12 cellular contexts compared by ENCODE assay signal in genomic region chr9:134474656-134475050, GRCh38.
DNase-seq lines count a peak whose midpoint lies in the region; ATAC-seq and TF ChIP-seq lines count a peak whose summit lies in the region.
"Had no signal": no experiment of that assay in that cellular context is flagged by ENCODE, and none has a peak within 500 bp of the region (broad histone marks: within the 10 kb centered on the region; RNA-seq: fewer than 3 reads in every experiment).

No MANE protein-coding gene starts in this region.

- no peak overlapping the region for H3K9ac ChIP-seq in mammary epithelial cell (ENCODE audit: insufficient read depth, low read length)

- H3K36me3 ChIP-seq in breast epithelium = no peaks in the 10 kb centered on the region
- no peaks in the 10 kb centered on the region for H3K36me3 ChIP-seq in mammary epithelial cell (ENCODE audit: insufficient read depth, low read length)
- no peaks in the 10 kb centered on the region for H3K36me3 ChIP-seq in naive thymus-derived CD4-positive, alpha-beta T cell (ENCODE audit: control insufficient read depth in 2 of 3, insufficient read depth in 3 of 3, low read length in 3 of 3)
- H3K36me3 ChIP-seq in transverse colon = no peaks in the 10 kb centered on the region

- H3K9me3 ChIP-seq in breast epithelium = no peaks in the 10 kb centered on the region
- H3K9me3 ChIP-seq in mammary epithelial cell (replicated peaks; ENCODE audit: insufficient read depth, low read length) = peaks cover 7% of the 10 kb centered on the region
- no peaks in the 10 kb centered on the region for H3K9me3 ChIP-seq in naive thymus-derived CD4-positive, alpha-beta T cell (ENCODE audit: control insufficient read depth in 2 of 3, low read length in 3 of 3)
- no peaks in the 10 kb centered on the region for H3K9me3 ChIP-seq in transverse colon
- H3K9me3 ChIP-seq: A549 had no signal

- no peaks in the 10 kb centered on the region for H3K79me2 ChIP-seq in mammary epithelial cell (ENCODE audit: insufficient read depth, low read length)

- H4K20me1 ChIP-seq in mammary epithelial cell (ENCODE audit: insufficient read depth, low read length) = no peaks in the 10 kb centered on the region

- CTCF ChIA-PET in mammary epithelial cell (lab: Charles Lee; ENCODE audit: low non-redundant PET) = no interaction called here
- CTCF ChIA-PET in naive thymus-derived CD4-positive, alpha-beta T cell (lab: Charles Lee) = interaction anchor here (1.5 kb wide), 1 partner anchor 18 kb away, joined by 6 read pairs; no protein-coding TSS in a partner anchor

- whole genome bisulfite sequencing in mammary epithelial cell (ENCODE audit: low coverage, missing lambda C conversion rate) = 61% methylated on average over 9 of the region's 12 CpGs
- 68% methylated on average over 11 of the region's 12 CpGs; no CpG with 5 or more reads in 1 of the 2 donors for WGBS in transverse colon (ENCODE audit: low coverage in 1 of 2), 2 donors

- H3K4me3 ChIP-seq in breast epithelium (no peak overlapping the region), mammary epithelial cell (replicated peaks in 1 of 3; ENCODE audit: insufficient read depth in 1 of 3, low read depth in 2 of 3, low read length in 3 of 3) (no peak overlapping the region), transverse colon (no peak overlapping the region)
- H3K4me3 ChIP-seq in naive thymus-derived CD4-positive, alpha-beta T cell (ENCODE audit: low read length) = no peak overlapping the region
- H3K4me3 ChIP-seq: A549 had no signal

- H3K27me3 Mint-ChIP-seq in chondrocyte (ENCODE audit: low read depth) = no peaks in the 10 kb centered on the region
- no peaks in the 10 kb centered on the region for H3K27me3 Mint-ChIP-seq in naive thymus-derived CD4-positive, alpha-beta T cell
- H3K27me3 Mint-ChIP-seq: type B pancreatic cell had no signal

- no peak for TF ChIP-seq EP300 in transverse colon (IDR thresholded peaks at IDR 0.05; ENCODE audit: low read depth)

- ATAC-seq in naive thymus-derived CD4-positive, alpha-beta T cell = no peak
- ATAC-seq: natural killer cell had no signal

- H3K4me2 ChIP-seq in mammary epithelial cell (ENCODE audit: insufficient read depth, low read depth, low read length) = no peak overlapping the region
- H3K4me2 ChIP-seq: A549 had no signal

- H2AFZ ChIP-seq in mammary epithelial cell (ENCODE audit: low read depth, low read length) = no peak overlapping the region

- no peak for TF ChIP-seq POLR2A in breast epithelium (IDR thresholded peaks at IDR 0.05)
- no peak for TF ChIP-seq POLR2A in transverse colon (IDR thresholded peaks at IDR 0.05)

- no peak for TF ChIP-seq CTCF in breast epithelium (IDR thresholded peaks at IDR 0.05)
- no peak for TF ChIP-seq CTCF in mammary epithelial cell (conservative IDR thresholded peaks at IDR 0.05 in 1 of 2, IDR thresholded peaks at IDR 0.05 in 1 of 2; ENCODE audit: extremely low read depth in 1 of 2, insufficient read depth in 1 of 2, low read depth in 1 of 2, low read length in 2 of 2)
- TF ChIP-seq CTCF in chondrocyte (IDR thresholded peaks at IDR 0.05) = no peak
- no peak for TF ChIP-seq CTCF in transverse colon (IDR thresholded peaks at IDR 0.05)

- H3K9me3 Mint-ChIP-seq in chondrocyte (ENCODE audit: low read depth) = no peaks in the 10 kb centered on the region
- no peaks in the 10 kb centered on the region for H3K9me3 Mint-ChIP-seq in naive thymus-derived CD4-positive, alpha-beta T cell
- H3K9me3 Mint-ChIP-seq: dendritic cell treated with granulocyte-macrophage colony-stimulating factor and Interleukin-4, amounts not matched to agents 40 ng/mL and 50 ng/mL, for 4 days; natural killer cell; type B pancreatic cell had no signal

- intact Hi-C loops in breast epithelium (cut with DNase I; ENCODE audit: low total_unique reads) (loop anchor here (5.0 kb wide), 1 partner anchor 953 kb away; no protein-coding TSS in a partner anchor), mammary epithelial cell (cut with micrococcal nuclease) (no loop called here), transverse colon (cut with DNase I; ENCODE audit: low total_unique reads) (no loop called here)
- intact Hi-C loops in naive thymus-derived CD4-positive, alpha-beta T cell (cut with micrococcal nuclease) = loop anchor here in 1 of 2 donors (1.0 to 2.0 kb wide), 2 partner anchors 18 to 26 kb away; no protein-coding TSS in a partner anchor

- H3K4me1 ChIP-seq in breast epithelium (peaks cover 4 to 8% of the 10 kb centered on the region in 2 donors), mammary epithelial cell (ENCODE audit: insufficient read depth, low read length) (no peaks in the 10 kb centered on the region), transverse colon (peaks cover 8 to 18% (median 9%) of the 10 kb centered on the region in 4 donors)
- peaks cover 0 to 33% of the 10 kb centered on the region in 2 donors for H3K4me1 ChIP-seq in naive thymus-derived CD4-positive, alpha-beta T cell (ENCODE audit: control insufficient read depth in 2 of 2, insufficient read depth in 2 of 2, low read length in 2 of 2)
- H3K4me1 ChIP-seq: A549 had no signal

- in situ Hi-C loops in mammary epithelial cell (cut with MboI; ENCODE audit: low sequenced_read_pairs in 2 of 2) = no loop called here
- in situ Hi-C loops in transverse colon (cut with MboI; ENCODE audit: low pct_ligation_motif_present in 1 of 4, low pct_unique_long_range_greater_than_20kb in 1 of 4, low sequenced_read_pairs in 3 of 4) = no loop called here
- in situ Hi-C loops in ACHN (cut with HindIII; ENCODE audit: low pct_ligation_motif_present, low pct_unique_long_range_greater_than_20kb, low sequenced_read_pairs) = no loop called here

- H3K4me1 Mint-ChIP-seq in chondrocyte (ENCODE audit: low read depth) = peaks cover 34% of the 10 kb centered on the region
- peaks cover 0 to 17% (median 9%) of the 10 kb centered on the region in 7 donors for H3K4me1 Mint-ChIP-seq in naive thymus-derived CD4-positive, alpha-beta T cell
- H3K4me1 Mint-ChIP-seq: natural killer cell had no signal

- H3K36me3 Mint-ChIP-seq in chondrocyte (ENCODE audit: low read depth) = no peaks in the 10 kb centered on the region
- no peaks in the 10 kb centered on the region for H3K36me3 Mint-ChIP-seq in naive thymus-derived CD4-positive, alpha-beta T cell
- H3K36me3 Mint-ChIP-seq: natural killer cell, type B pancreatic cell had no signal

- no TSS peak for BruUV-seq in mammary epithelial cell (replicated peaks; lab: Mats Ljungman, UMichigan)

- H3K4me3 Mint-ChIP-seq in chondrocyte (ENCODE audit: unreplicated experiment) = no peak overlapping the region
- H3K4me3 Mint-ChIP-seq in naive thymus-derived CD4-positive, alpha-beta T cell = peak overlapping the region in 3 of 10 donors; percentile 44 to 77 (median 72)
- H3K4me3 Mint-ChIP-seq: dendritic cell treated with granulocyte-macrophage colony-stimulating factor and Interleukin-4, amounts not matched to agents 40 ng/mL and 50 ng/mL, for 4 days; natural killer cell; type B pancreatic cell had no signal

- DNase-seq in breast epithelium (ENCODE audit: low spot score in 2 of 2) = no peak
- no peak for DNase-seq in mammary epithelial cell
- no peak for DNase-seq in chondrocyte (ENCODE audit: low spot score)
- no peak for DNase-seq in naive thymus-derived CD4-positive, alpha-beta T cell
- no peak for DNase-seq in transverse colon
- no peak for DNase-seq in cerebellar cortex (ENCODE audit: low spot score)
- no peak for DNase-seq in glomerular visceral epithelial cell (ENCODE audit: extremely low spot score)
- no peak for DNase-seq in ACHN
- DNase-seq: natural killer cell had no signal

- POLR2A ChIA-PET in naive thymus-derived CD4-positive, alpha-beta T cell (lab: Charles Lee) = interaction anchor here (2.0 kb wide), 1 partner anchor 18 kb away, joined by 8 read pairs; no protein-coding TSS in a partner anchor

- H3K27me3 ChIP-seq in breast epithelium (no peaks in the 10 kb centered on the region), mammary epithelial cell (ENCODE audit: insufficient read depth, low read length) (no peaks in the 10 kb centered on the region), transverse colon (no peaks in the 10 kb centered on the region)
- H3K27me3 ChIP-seq in naive thymus-derived CD4-positive, alpha-beta T cell (ENCODE audit: control insufficient read depth in 2 of 2, insufficient read depth in 2 of 2, low read length in 2 of 2) = no peaks in the 10 kb centered on the region

- dilution Hi-C loops in mammary epithelial cell (cut with HindIII; ENCODE audit: low sequenced_read_pairs) = loop anchor here (5.0 to 10.0 kb wide), 6 partner anchors 92 to 970 kb away; no protein-coding TSS in a partner anchor

- H3K27ac Mint-ChIP-seq in chondrocyte (ENCODE audit: unreplicated experiment) = peak overlapping the region; percentile 86
- H3K27ac Mint-ChIP-seq in naive thymus-derived CD4-positive, alpha-beta T cell = peak overlapping the region in 8 of 9 donors; percentile 85 to 98 (median 96)
- H3K27ac Mint-ChIP-seq: dendritic cell treated with granulocyte-macrophage colony-stimulating factor and Interleukin-4, amounts not matched to agents 40 ng/mL and 50 ng/mL, for 4 days; natural killer cell; type B pancreatic cell had no signal

- H3K27ac ChIP-seq in breast epithelium = peak overlapping the region; percentile 29 to 84
- no peak overlapping the region for H3K27ac ChIP-seq in mammary epithelial cell (ENCODE audit: insufficient read depth, low read depth, low read length)
- H3K27ac ChIP-seq in naive thymus-derived CD4-positive, alpha-beta T cell (ENCODE audit: low read depth, low read length) = peak overlapping the region; percentile 78
- peak overlapping the region in 3 of 4 donors; percentile 12 to 64 (median 38) for H3K27ac ChIP-seq in transverse colon
